In genomic region chr7:66039094-66039493, GRCh38 we compare ENCODE assay signal across 17 cellular contexts. TPM values are rescaled to one million over a fixed set of nuclear protein-coding genes. Genes with fewer than 3 reads are reported as not detected.
A peak's percentile ranks its signal among the peaks of the same experiment; 100 is the strongest.
DNase-seq lines count a peak whose midpoint lies in the region; ATAC-seq, FAIRE-seq and TF ChIP-seq lines count a peak whose summit lies in the region.
"Had no signal": no experiment of that assay in that cellular context is flagged by ENCODE, and none has a peak within 500 bp of the region (broad histone marks: within the 10 kb centered on the region; RNA-seq: fewer than 3 reads in every experiment).

No MANE protein-coding gene starts in this region.

- POLR2A ChIA-PET in HepG2 (lab: Yijun Ruan, JAX) = no interaction called here

- no TSS peak for BruUV-seq in HepG2 (replicated peaks; lab: Mats Ljungman, UMichigan)

- H3K27ac ChIP-seq in HepG2 (ENCODE audit: extremely low read length, insufficient read depth, low read length) = no peak overlapping the region
- H3K27ac ChIP-seq: GM23248, KMS-11 had no signal

- no peaks in the 10 kb centered on the region for H4K20me1 ChIP-seq in HepG2 (ENCODE audit: insufficient read depth, low read length)

- no peak overlapping the region for H3K9ac ChIP-seq in HepG2 (ENCODE audit: insufficient read depth, low read depth, low read length)
- H3K9ac ChIP-seq: GM23248, KMS-11 had no signal

- DNase-seq in HepG2 (ENCODE audit: low spot score) (no peak), NCI-H1092 treated with DMSO at 0.1 percent for 48 hours (lab: John Stamatoyannopoulos, UW) (no peak)
- DNase-seq in activated naive CD8-positive, alpha-beta T cell treated with anti-CD3 and anti-CD28 coated beads, Interleukin-2, amount 50 U/mL, for 24 hours = no peak
- DNase-seq in stimulated activated naive B cell treated with anti-CD40 and anti-IgM and Interleukin-4, amounts not matched to agents 10 μg/mL and 1 μg/mL and 100 μg/mL, for 72 hours = no peak
- DNase-seq: GM23248, HCEC 1CT, NCI-H1105, NCI-H1694 treated with DMSO at 0.1 percent for 48 hours, NCI-H2107, NCI-H2227 treated with DMSO at 0.1 percent for 48 hours, NCI-H524 treated with DMSO at 0.1 percent for 48 hours, SW 1271 had no signal

- no peak for TF ChIP-seq RAD21 in HepG2 (CRISPR knock-in tag; IDR thresholded peaks at IDR 0.05)

- ATAC-seq in HG03354 (IDR thresholded peaks at IDR 0.05; ENCODE audit: poor library complexity, severe bottlenecking, unreplicated experiment) (peak; percentile 61), HepG2 (peak; percentile 44), esophagus mucosa (no peak)
- no peak for ATAC-seq in activated naive CD8-positive, alpha-beta T cell treated with anti-CD3 and anti-CD28 coated beads, Interleukin-2, amount 50 U/mL, for 24 hours
- no peak for ATAC-seq in stimulated activated naive B cell treated with anti-CD40 and anti-IgM and Interleukin-4, amounts not matched to agents 10 μg/mL and 1 μg/mL and 100 μg/mL, for 72 hours (replicated peaks)
- ATAC-seq: Panc1 had no signal

- H3K27me3 Mint-ChIP-seq in activated naive CD8-positive, alpha-beta T cell treated with anti-CD3 and anti-CD28 coated beads, Interleukin-2, amount 50 U/mL, for 24 hours = peaks cover 11% of the 10 kb centered on the region
- peaks cover 6 to 12% of the 10 kb centered on the region in 2 donors for H3K27me3 Mint-ChIP-seq in stimulated activated naive B cell treated with anti-CD40 and anti-IgM and Interleukin-4, amounts not matched to agents 10 μg/mL and 1 μg/mL and 100 μg/mL, for 72 hours

- no peak overlapping the region for H3K4me3 ChIP-seq in HepG2 (replicated peaks in 1 of 3; ENCODE audit: insufficient read depth in 1 of 3, low read depth in 2 of 3, low read length in 3 of 3)
- H3K4me3 ChIP-seq: GM23248 had no signal

- H3K27me3 ChIP-seq in HepG2 (ENCODE audit: control insufficient read depth in 1 of 2, insufficient read depth in 2 of 2, low read length in 2 of 2) = no peaks in the 10 kb centered on the region; a peak in 1 of 5 replicates

- no peaks in the 10 kb centered on the region for H3K9me3 ChIP-seq in HepG2 (ENCODE audit: low read length)

- no peaks in the 10 kb centered on the region for H3K79me2 ChIP-seq in HepG2 (ENCODE audit: insufficient read depth, low read length)

- peaks cover 6% of the 10 kb centered on the region for H3K4me1 Mint-ChIP-seq in activated naive CD8-positive, alpha-beta T cell treated with anti-CD3 and anti-CD28 coated beads, Interleukin-2, amount 50 U/mL, for 24 hours
- H3K4me1 Mint-ChIP-seq in stimulated activated naive B cell treated with anti-CD40 and anti-IgM and Interleukin-4, amounts not matched to agents 10 μg/mL and 1 μg/mL and 100 μg/mL, for 72 hours = peaks cover 4 to 7% of the 10 kb centered on the region in 2 donors

- TF ChIP-seq POLR2A in GM19099 (IDR thresholded peaks at IDR 0.05; ENCODE audit: extremely low read depth, insufficient read length, low read depth) = peak; percentile 34
- TF ChIP-seq POLR2A in HepG2 (IDR thresholded peaks at IDR 0.05; ENCODE audit: insufficient read depth in 1 of 2, low read depth in 2 of 2, low read length in 2 of 2) = no peak

- FAIRE-seq in HepG2 (lab: Jason Lieb, UNC) = no peak

- peaks cover 43% of the 10 kb centered on the region for H3K4me1 ChIP-seq in HepG2 (ENCODE audit: insufficient read depth, low read length)

- no peaks in the 10 kb centered on the region for H3K9me3 Mint-ChIP-seq in activated naive CD8-positive, alpha-beta T cell treated with anti-CD3 and anti-CD28 coated beads, Interleukin-2, amount 50 U/mL, for 24 hours
- H3K9me3 Mint-ChIP-seq in stimulated activated naive B cell treated with anti-CD40 and anti-IgM and Interleukin-4, amounts not matched to agents 10 μg/mL and 1 μg/mL and 100 μg/mL, for 72 hours = no peaks in the 10 kb centered on the region

- H3K36me3 Mint-ChIP-seq in activated naive CD8-positive, alpha-beta T cell treated with anti-CD3 and anti-CD28 coated beads, Interleukin-2, amount 50 U/mL, for 24 hours (ENCODE audit: low read depth) = no peaks in the 10 kb centered on the region
- no peaks in the 10 kb centered on the region for H3K36me3 Mint-ChIP-seq in stimulated activated naive B cell treated with anti-CD40 and anti-IgM and Interleukin-4, amounts not matched to agents 10 μg/mL and 1 μg/mL and 100 μg/mL, for 72 hours

- H3K4me3 Mint-ChIP-seq in activated naive CD8-positive, alpha-beta T cell treated with anti-CD3 and anti-CD28 coated beads, Interleukin-2, amount 50 U/mL, for 24 hours = no peak overlapping the region
- H3K4me3 Mint-ChIP-seq in stimulated activated naive B cell treated with anti-CD40 and anti-IgM and Interleukin-4, amounts not matched to agents 10 μg/mL and 1 μg/mL and 100 μg/mL, for 72 hours = no peak overlapping the region

- peak overlapping the region; percentile 48; the same call in 1 of the 2 replicates for H3K4me2 ChIP-seq in HepG2 (ENCODE audit: low read depth, low read length)
- H3K4me2 ChIP-seq: KMS-11 had no signal

- H3K27ac Mint-ChIP-seq in activated naive CD8-positive, alpha-beta T cell treated with anti-CD3 and anti-CD28 coated beads, Interleukin-2, amount 50 U/mL, for 24 hours = no peak overlapping the region
- no peak overlapping the region for H3K27ac Mint-ChIP-seq in stimulated activated naive B cell treated with anti-CD40 and anti-IgM and Interleukin-4, amounts not matched to agents 10 μg/mL and 1 μg/mL and 100 μg/mL, for 72 hours

- no peak for TF ChIP-seq EP300 in HepG2 (IDR thresholded peaks at IDR 0.05; ENCODE audit: low read depth in 2 of 2, low read length in 2 of 2)
- no peak for TF ChIP-seq EP300 in HepG2 (CRISPR knock-in tag; IDR thresholded peaks at IDR 0.05; ENCODE audit: borderline replicate concordance)

- intact Hi-C loops in HepG2 (cut with micrococcal nuclease; ENCODE audit: unreplicated experiment) = loop anchor here (10.0 kb wide), 1 partner anchor 106 kb away; no protein-coding TSS in a partner anchor

- CTCF ChIA-PET in HepG2 (lab: Yijun Ruan, JAX; ENCODE audit: low intra/inter-chr PET ratio, low total read pairs) = no interaction called here

- WGBS in HepG2 (ENCODE audit: low lambda C conversion rate) = 3% methylated on average over 3 of the region's 3 CpGs

- H3K36me3 ChIP-seq in HepG2 (replicated peaks in 1 of 2; ENCODE audit: control insufficient read depth in 1 of 2, insufficient read depth in 2 of 2, low read length in 2 of 2) = no peaks in the 10 kb centered on the region

- no peak for TF ChIP-seq CTCF in HepG2 (CRISPR knock-in tag; IDR thresholded peaks at IDR 0.05)

- in situ Hi-C loops in HepG2 (cut with HindIII; ENCODE audit: extremely low pct_ligation_motif_present, low pct_unique_long_range_greater_than_20kb) = no loop called here

- H2AFZ ChIP-seq in HepG2 (ENCODE audit: low read length) = no peak overlapping the region
- H2AFZ ChIP-seq: GM23248 had no signal

TF ChIP-seq in HepG2, 621 proteins besides CTCF, POLR2A, EP300 and RAD21 (continues in another document):
- TF ChIP-seq MED8 (CRISPR knock-in tag; IDR thresholded peaks at IDR 0.05; ENCODE audit: insufficient replicate concordance) = no peak

RNA-seq across cellular contexts. Expression of gene ASL, which starts 36.5 kb away (rescaled TPM):
- total RNA-seq in HepG2 (2016; rRNA removed; fragmentation: Illumina TruSeq; extraction: Trizol) (63.8 and 71.4 TPM in 2 replicates), esophagus mucosa (29.7 TPM)
- 10.8 and 15.3 TPM in 2 replicates for total RNA-seq in HepG2 (2016; cell fraction: cytosol; rRNA removed; fragmentation: Illumina TruSeq; extraction: Trizol; ENCODE audit: low read depth)
- total RNA-seq in HepG2 (2016; cell fraction: insoluble cytoplasmic fraction; rRNA removed; fragmentation: Illumina TruSeq; extraction: Trizol) = 60.6 and 73.6 TPM in 2 replicates
- total RNA-seq in HepG2 (2016; cell fraction: membrane; rRNA removed; fragmentation: Illumina TruSeq; extraction: Trizol) = 20.5 and 23.7 TPM in 2 replicates
- total RNA-seq in HepG2 (2016; cell fraction: nucleus; rRNA removed; fragmentation: Illumina TruSeq; extraction: Trizol) = 55.0 and 59.3 TPM in 2 replicates
- polyA plus RNA-seq in HepG2 (2011; rRNA removed) = 96.5 and 146 TPM in 2 replicates
- polyA plus RNA-seq in HepG2 (2011; cell fraction: cytosol; rRNA removed) = 66.0 and 85.0 TPM in 2 replicates
- 457 and 482 TPM in 2 replicates for polyA plus RNA-seq in HepG2 (2011; cell fraction: nucleus; rRNA removed)
- polyA plus RNA-seq in HepG2 (2012) = 39.6 and 57.0 TPM in 2 replicates
- polyA plus RNA-seq in HepG2 (2016; cell fraction: cytosol; fragmentation: Illumina TruSeq; extraction: Trizol; ENCODE audit: low read depth) = 11.1 and 12.7 TPM in 2 replicates
- 58.1 and 62.4 TPM in 2 replicates for polyA plus RNA-seq in HepG2 (2016; cell fraction: insoluble cytoplasmic fraction; fragmentation: Illumina TruSeq; extraction: Trizol; ENCODE audit: low read depth)
- 16.6 and 18.5 TPM in 2 replicates for polyA plus RNA-seq in HepG2 (2016; cell fraction: membrane; fragmentation: Illumina TruSeq; extraction: Trizol; ENCODE audit: low read depth)
- polyA plus RNA-seq in HepG2 (2016; cell fraction: nucleus; fragmentation: Illumina TruSeq; extraction: Trizol; ENCODE audit: insufficient read depth, low read depth) = 139 and 142 TPM in 2 replicates
- 24.9 and 94.0 TPM in 2 replicates for polyA minus RNA-seq in HepG2 (2011; rRNA and poly(A)+ RNA removed; ENCODE audit: low replicate concordance)
- 24.2 and 27.0 TPM in 2 replicates for polyA minus RNA-seq in HepG2 (2011; cell fraction: cytosol; rRNA and poly(A)+ RNA removed)
- 42.9 and 53.5 TPM in 2 replicates for polyA minus RNA-seq in HepG2 (2011; cell fraction: nucleus; rRNA and poly(A)+ RNA removed)

RNA-seq across cellular contexts. Expression of gene GUSB, which starts 57.1 kb away (rescaled TPM):
- total RNA-seq in HepG2 (2016; rRNA removed; fragmentation: Illumina TruSeq; extraction: Trizol) (8.8 and 18.8 TPM in 2 replicates), esophagus mucosa (27.8 TPM)
- 11.7 and 12.8 TPM in 2 replicates for total RNA-seq in HepG2 (2016; cell fraction: cytosol; rRNA removed; fragmentation: Illumina TruSeq; extraction: Trizol; ENCODE audit: low read depth)
- total RNA-seq in HepG2 (2016; cell fraction: insoluble cytoplasmic fraction; rRNA removed; fragmentation: Illumina TruSeq; extraction: Trizol) = 7.4 and 20.2 TPM in 2 replicates
- total RNA-seq in HepG2 (2016; cell fraction: membrane; rRNA removed; fragmentation: Illumina TruSeq; extraction: Trizol) = 9.2 and 10.8 TPM in 2 replicates
- total RNA-seq in HepG2 (2016; cell fraction: nucleus; rRNA removed; fragmentation: Illumina TruSeq; extraction: Trizol) = 26.0 and 31.3 TPM in 2 replicates
- 57.6 and 60.0 TPM in 2 replicates for polyA plus RNA-seq in HepG2 (2011; rRNA removed)
- 46.9 and 57.2 TPM in 2 replicates for polyA plus RNA-seq in HepG2 (2011; cell fraction: cytosol; rRNA removed)
- polyA plus RNA-seq in HepG2 (2011; cell fraction: nucleus; rRNA removed) = 214 and 218 TPM in 2 replicates
- 46.7 and 48.2 TPM in 2 replicates for polyA plus RNA-seq in HepG2 (2012)
- polyA plus RNA-seq in HepG2 (2016; cell fraction: cytosol; fragmentation: Illumina TruSeq; extraction: Trizol; ENCODE audit: low read depth) = 9.4 and 10.5 TPM in 2 replicates
- 14.4 and 16.6 TPM in 2 replicates for polyA plus RNA-seq in HepG2 (2016; cell fraction: insoluble cytoplasmic fraction; fragmentation: Illumina TruSeq; extraction: Trizol; ENCODE audit: low read depth)
- 10.4 and 12.2 TPM in 2 replicates for polyA plus RNA-seq in HepG2 (2016; cell fraction: membrane; fragmentation: Illumina TruSeq; extraction: Trizol; ENCODE audit: low read depth)
- 88.4 and 99.7 TPM in 2 replicates for polyA plus RNA-seq in HepG2 (2016; cell fraction: nucleus; fragmentation: Illumina TruSeq; extraction: Trizol; ENCODE audit: insufficient read depth, low read depth)
- polyA minus RNA-seq in HepG2 (2011; rRNA and poly(A)+ RNA removed; ENCODE audit: low replicate concordance) = 85.0 and 99.2 TPM in 2 replicates
- polyA minus RNA-seq in HepG2 (2011; cell fraction: cytosol; rRNA and poly(A)+ RNA removed) = 18.2 and 24.4 TPM in 2 replicates
- polyA minus RNA-seq in HepG2 (2011; cell fraction: nucleus; rRNA and poly(A)+ RNA removed) = 23.9 and 27.4 TPM in 2 replicates

Comparison
In these comparisons a context has a peak if more than half of its experiments do, and no peak if none do; other contexts are left out.
1. ATAC-seq: peak in HG03354 (single experiment) and HepG2 (single experiment); none in activated naive CD8-positive, alpha-beta T cell treated with anti-CD3 and anti-CD28 coated beads, Interleukin-2, amount 50 U/mL, for 24 hours (single experiment), stimulated activated naive B cell treated with anti-CD40 and anti-IgM and Interleukin-4, amounts not matched to agents 10 μg/mL and 1 μg/mL and 100 μg/mL, for 72 hours (0 of 2) and esophagus mucosa (single experiment).